ENCODE assay signal across 14 cellular contexts in the genomic region with DNA sequence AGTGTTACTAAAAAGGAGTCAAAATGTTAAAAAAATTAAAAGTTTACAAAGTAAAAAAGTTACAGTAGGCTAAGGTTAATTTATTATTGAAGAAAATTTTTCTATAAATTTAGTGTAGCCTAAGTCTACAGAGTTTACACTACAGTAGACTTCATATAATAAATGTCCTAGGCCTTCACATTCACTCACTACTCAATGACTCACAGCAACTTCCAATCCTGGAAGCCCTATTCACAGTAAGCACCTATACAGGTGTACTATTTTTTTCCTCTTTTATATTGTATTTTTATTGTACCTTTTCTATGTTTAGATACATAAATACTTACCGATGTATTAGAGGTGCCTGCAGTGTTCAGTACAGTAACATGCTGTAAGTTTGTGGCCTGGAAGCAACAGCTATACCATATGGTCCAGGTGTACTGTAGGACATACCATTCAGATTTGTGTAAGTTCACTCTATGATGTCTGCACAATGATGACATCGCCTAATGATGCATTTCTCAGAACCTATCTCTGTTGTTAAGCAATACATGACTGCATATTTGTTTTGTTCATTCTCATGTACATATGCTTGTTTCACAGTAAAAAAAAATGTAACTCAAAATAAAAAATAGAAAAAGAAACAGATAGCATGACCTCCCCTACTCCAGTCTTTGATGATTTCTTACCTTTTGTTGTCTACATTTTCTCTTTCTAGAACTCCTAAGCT.
DNase-seq lines count a peak whose midpoint lies in the region; ATAC-seq and TF ChIP-seq lines count a peak whose summit lies in the region.
"Had no signal": no experiment of that assay in that cellular context is flagged by ENCODE, and none has a peak within 500 bp of the region (broad histone marks: within the 10 kb centered on the region; RNA-seq: fewer than 3 reads in every experiment).

No MANE protein-coding gene starts in this region.

- POLR2A ChIA-PET in naive thymus-derived CD8-positive, alpha-beta T cell (lab: Charles Lee), result interaction anchor here (1.1 kb wide), 1 partner anchor 66 kb away, joined by 3 read pairs; no protein-coding TSS in a partner anchor

- no peak overlapping the region for H3K4me2 ChIP-seq in GM23248 (ENCODE audit: unreplicated experiment)

- no peak overlapping the region for H3K4me3 ChIP-seq in GM23248
- no peak overlapping the region for H3K4me3 ChIP-seq in brain microvascular endothelial cell (ENCODE audit: low read depth, low read length)
- H3K4me3 ChIP-seq in esophagus muscularis mucosa, result no peak overlapping the region
- H3K4me3 ChIP-seq: Peyer's patch had no signal

- H3K9me3 ChIP-seq in GM23248 (ENCODE audit: low read depth) (no peaks in the 10 kb centered on the region), esophagus muscularis mucosa (no peaks in the 10 kb centered on the region)
- H3K9me3 ChIP-seq: Peyer's patch had no signal

- H3K27me3 ChIP-seq in GM23248 (replicated peaks; ENCODE audit: insufficient read depth) (no peaks in the 10 kb centered on the region), brain microvascular endothelial cell (replicated peaks) (no peaks in the 10 kb centered on the region), esophagus muscularis mucosa (no peaks in the 10 kb centered on the region)
- H3K27me3 ChIP-seq: Peyer's patch had no signal

- H2AFZ ChIP-seq in GM23248, result no peak overlapping the region

- H3K36me3 ChIP-seq in GM23248 (ENCODE audit: low read depth) (peaks cover 23% of the 10 kb centered on the region), brain microvascular endothelial cell (replicated peaks) (no peaks in the 10 kb centered on the region), esophagus muscularis mucosa (no peaks in the 10 kb centered on the region)
- H3K36me3 ChIP-seq: Peyer's patch had no signal

- peaks cover 100% of the 10 kb centered on the region for H3K79me2 ChIP-seq in GM23248 (ENCODE audit: insufficient read depth)

- peaks cover 22 to 24% of the 10 kb centered on the region in 2 donors for H3K36me3 Mint-ChIP-seq in CD14-positive monocyte
- H3K36me3 Mint-ChIP-seq in naive thymus-derived CD8-positive, alpha-beta T cell, result peaks cover 0 to 23% (median 17%) of the 10 kb centered on the region in 3 donors

- intact Hi-C loops in CD14-positive monocyte (cut with micrococcal nuclease) (no loop called here), esophagus muscularis mucosa (cut with DNase I) (no loop called here)

- H3F3A ChIP-seq in GM23248 (ENCODE audit: insufficient read depth), result peaks cover 67% of the 10 kb centered on the region

- TF ChIP-seq CTCF in CD14-positive monocyte (IDR thresholded peaks at IDR 0.05) (no peak), brain microvascular endothelial cell (IDR thresholded peaks at IDR 0.05; ENCODE audit: low read depth, low read length, missing control alignments) (no peak), esophagus muscularis mucosa (IDR thresholded peaks at IDR 0.05) (no peak)

- 91 to 94% methylated on average over 2 of the region's 2 CpGs for WGBS in GM23248 (ENCODE audit: low coverage in 1 of 2, low lambda C conversion rate in 2 of 2, missing lambda C conversion rate in 2 of 2), 2 experiments
- WGBS in esophagus muscularis mucosa, result 95% methylated on average over 2 of the region's 2 CpGs

- no peak for TF ChIP-seq POLR2A in esophagus muscularis mucosa (IDR thresholded peaks at IDR 0.05; ENCODE audit: low read depth)

- in situ Hi-C loops in GM23248 (cut with MboI), result no loop called here
- in situ Hi-C loops in brain microvascular endothelial cell (cut with HindIII; ENCODE audit: low pct_ligation_motif_present, low sequenced_read_pairs), result no loop called here

- H3K4me1 ChIP-seq in GM23248 (ENCODE audit: insufficient read depth) (peaks cover 30% of the 10 kb centered on the region), esophagus muscularis mucosa (peaks cover 47 to 86% (median 84%) of the 10 kb centered on the region in 4 donors)
- H3K4me1 ChIP-seq: Peyer's patch had no signal

- H3K27ac ChIP-seq in GM23248 (peak overlapping the region; percentile 72), brain microvascular endothelial cell (no peak overlapping the region), esophagus muscularis mucosa (replicated peaks in 1 of 4) (peak overlapping the region in 1 of 4 donors; percentile 0)
- H3K27ac ChIP-seq: Peyer's patch had no signal

- H4K20me1 ChIP-seq in GM23248 (ENCODE audit: insufficient read depth), result peaks cover 11% of the 10 kb centered on the region; the same call in 1 of the 2 replicates

- no peak for TF ChIP-seq EP300 in esophagus muscularis mucosa (IDR thresholded peaks at IDR 0.05)

- ATAC-seq in naive thymus-derived CD8-positive, alpha-beta T cell, result no peak

- H3K9me2 ChIP-seq in GM23248 (ENCODE audit: insufficient read depth), result no peaks in the 10 kb centered on the region

- H3K4me3 Mint-ChIP-seq in CD14-positive monocyte, result no peak overlapping the region
- H3K4me3 Mint-ChIP-seq in naive thymus-derived CD8-positive, alpha-beta T cell, result no peak overlapping the region
- H3K4me3 Mint-ChIP-seq: activated naive CD8-positive, alpha-beta T cell treated with anti-CD3 and anti-CD28 coated beads, Interleukin-2, amount 10 ng/mL, durations not matched to agents 7 days and 5 days; memory B cell had no signal

- H3K27ac Mint-ChIP-seq in CD14-positive monocyte, result peak overlapping the region in 4 of 7 donors; percentile 10 to 87 (median 48)
- H3K27ac Mint-ChIP-seq in naive thymus-derived CD8-positive, alpha-beta T cell, result peak overlapping the region in 4 of 10 donors; percentile 6 to 77 (median 44)
- H3K27ac Mint-ChIP-seq: activated naive CD8-positive, alpha-beta T cell treated with anti-CD3 and anti-CD28 coated beads, Interleukin-2, amount 10 ng/mL, durations not matched to agents 7 days and 5 days; memory B cell had no signal

- peaks cover 0 to 3% (median 0%) of the 10 kb centered on the region in 7 donors for H3K9me3 Mint-ChIP-seq in CD14-positive monocyte
- no peaks in the 10 kb centered on the region for H3K9me3 Mint-ChIP-seq in naive thymus-derived CD8-positive, alpha-beta T cell
- H3K9me3 Mint-ChIP-seq: activated naive CD8-positive, alpha-beta T cell treated with anti-CD3 and anti-CD28 coated beads, Interleukin-2, amount 10 ng/mL, durations not matched to agents 7 days and 5 days; memory B cell had no signal

- peaks cover 21% of the 10 kb centered on the region for H3K4me1 Mint-ChIP-seq in CD14-positive monocyte
- peaks cover 21 to 62% (median 45%) of the 10 kb centered on the region in 4 donors for H3K4me1 Mint-ChIP-seq in naive thymus-derived CD8-positive, alpha-beta T cell

- DNase-seq in CD14-positive monocyte (ENCODE audit: low spot score) (no peak), GM23248 (peak; percentile 58), brain microvascular endothelial cell (peak; percentile 22), iris pigment epithelial cell (ENCODE audit: low read depth) (peak; percentile 84), GM19240 (ENCODE audit: insufficient read length, low spot score) (no peak), esophagus muscularis mucosa (ENCODE audit: extremely low spot score) (no peak), NCI-H2227 (lab: John Stamatoyannopoulos, UW; ENCODE audit: unreplicated experiment) (no peak)
- no peak for DNase-seq in naive thymus-derived CD8-positive, alpha-beta T cell
- DNase-seq: activated CD4-positive, alpha-beta T cell treated with anti-CD3 and anti-CD28 coated beads, Interleukin-2, amount 50 U/mL, for 4 hours; activated naive CD8-positive, alpha-beta T cell treated with anti-CD3 and anti-CD28 coated beads, Interleukin-2, amount 10 ng/mL, durations not matched to agents 7 days and 5 days; hypothalamus; MM.1S; Peyer's patch had no signal

- H3K9ac ChIP-seq in GM23248, result no peak overlapping the region

- H3K27me3 Mint-ChIP-seq in CD14-positive monocyte (ENCODE audit: low read depth in 3 of 3), result no peaks in the 10 kb centered on the region
- H3K27me3 Mint-ChIP-seq in naive thymus-derived CD8-positive, alpha-beta T cell, result no peaks in the 10 kb centered on the region
- H3K27me3 Mint-ChIP-seq: activated naive CD8-positive, alpha-beta T cell treated with anti-CD3 and anti-CD28 coated beads, Interleukin-2, amount 10 ng/mL, durations not matched to agents 7 days and 5 days; memory B cell had no signal

Comparison
In these comparisons a context has a peak if more than half of its experiments do, and no peak if none do; other contexts are left out.
1. DNase-seq: peak in GM23248 (single experiment), brain microvascular endothelial cell (single experiment) and iris pigment epithelial cell (single experiment); none in CD14-positive monocyte (single experiment), GM19240 (single experiment), esophagus muscularis mucosa (single experiment), naive thymus-derived CD8-positive, alpha-beta T cell (0 of 10) and NCI-H2227 (single experiment).